In genomic region chr4:184250795-184251679, GRCh38 we compare ENCODE assay signal across 8 cellular contexts. TPM values are rescaled to one million over a fixed set of nuclear protein-coding genes. Genes with fewer than 3 reads are reported as not detected.
A peak's percentile ranks its signal among the peaks of the same experiment; 100 is the strongest.
DNase-seq lines count a peak whose midpoint lies in the region; ATAC-seq, FAIRE-seq and TF ChIP-seq lines count a peak whose summit lies in the region.

No MANE protein-coding gene starts in this region.

- no peak overlapping the region for H3K4me2 ChIP-seq in MM.1S (ENCODE audit: low read depth, low read length)

- peak; percentile 74 for ATAC-seq in GM19438 (IDR thresholded peaks at IDR 0.05; ENCODE audit: low read depth, unreplicated experiment)
- no peak for ATAC-seq in omental fat pad (ENCODE audit: low FRiP score)

- H3F3A ChIP-seq in MM.1S (ENCODE audit: insufficient read depth, low read length) = no peaks in the 10 kb centered on the region

- no peaks in the 10 kb centered on the region for H3K9me2 ChIP-seq in MM.1S (replicated peaks; ENCODE audit: insufficient read depth, low read length)

- no peak overlapping the region for H3K27ac ChIP-seq in MM.1S (ENCODE audit: low read length)
- H3K27ac ChIP-seq in SJCRH30 = no peak overlapping the region

- H2AFZ ChIP-seq in MM.1S (ENCODE audit: low read length) = no peak overlapping the region

- H4K20me1 ChIP-seq in MM.1S (ENCODE audit: insufficient read depth, low read length) = no peaks in the 10 kb centered on the region

- TF ChIP-seq CTCF in D721Med (IDR thresholded peaks at IDR 0.05; ENCODE audit: insufficient read depth, missing control alignments) (peak; percentile 47), MM.1S (IDR thresholded peaks at IDR 0.05; ENCODE audit: low read length) (peak; percentile 59), omental fat pad (IDR thresholded peaks at IDR 0.05) (no peak)

- H3K4me1 ChIP-seq in MM.1S (ENCODE audit: low read length) (0 out of 2 replicates have a peak, but pooled peaks cover 3% of the 10 kb centered on the region), SJCRH30 (no peaks in the 10 kb centered on the region)

- H3K79me2 ChIP-seq in MM.1S (ENCODE audit: low read length) = no peaks in the 10 kb centered on the region

- DNase-seq in D721Med (ENCODE audit: insufficient read length, low spot score) (no peak), MM.1S (peak; percentile 69), SJCRH30 (peak; percentile 9 to 68), dermis blood vessel endothelial cell (peak; percentile 73), midbrain (lab: John Stamatoyannopoulos, UW) (peak; percentile 58), kidney glomerular epithelial cell (lab: John Stamatoyannopoulos, UW) (no peak), omental fat pad (ENCODE audit: low spot score) (no peak)

- FAIRE-seq in D721Med (lab: Jason Lieb, UNC) = no peak

- H3K4me3 ChIP-seq in MM.1S (ENCODE audit: low read length) (no peak overlapping the region), SJCRH30 (no peak overlapping the region)

- no peaks in the 10 kb centered on the region for H3K9me3 ChIP-seq in MM.1S (replicated peaks; ENCODE audit: insufficient read depth, low read length)
- no peaks in the 10 kb centered on the region for H3K9me3 ChIP-seq in SJCRH30 (replicated peaks)

- H3K27me3 ChIP-seq in MM.1S (replicated peaks; ENCODE audit: insufficient read depth, low read length) = no peaks in the 10 kb centered on the region
- H3K27me3 ChIP-seq in SJCRH30 = no peaks in the 10 kb centered on the region

- H3K9ac ChIP-seq in MM.1S (ENCODE audit: low read length) = no peak overlapping the region

- H3K36me3 ChIP-seq in MM.1S (replicated peaks; ENCODE audit: insufficient read depth, low read length) (no peaks in the 10 kb centered on the region), SJCRH30 (no peaks in the 10 kb centered on the region)

RNA-seq across cellular contexts. Expression of gene ENPP6, which starts 33.4 kb away (rescaled TPM):
- total RNA-seq in SJCRH30 (2014; rRNA removed; shearing (Covaris generic)) = not detected in 2 replicates
- 0.05 TPM in 1 of 2 replicates, not detected in the other for total RNA-seq in dermis blood vessel endothelial cell
- under 1 TPM in 2 of 4 donors, not detected in 2; 0.19 to 0.63 TPM for total RNA-seq in omental fat pad

Comparison
In these comparisons a context has a peak if more than half of its experiments do, and no peak if none do; other contexts are left out.
1. DNase-seq: peak in MM.1S (single experiment), SJCRH30 (2 of 2), dermis blood vessel endothelial cell (single experiment) and midbrain (single experiment); none in D721Med (single experiment), kidney glomerular epithelial cell (single experiment) and omental fat pad (single experiment).
2. CTCF ChIP-seq: peak in D721Med (single experiment) and MM.1S (single experiment); none in omental fat pad (0 of 3).